1 cellular context compared by ENCODE assay signal in the genomic region with DNA sequence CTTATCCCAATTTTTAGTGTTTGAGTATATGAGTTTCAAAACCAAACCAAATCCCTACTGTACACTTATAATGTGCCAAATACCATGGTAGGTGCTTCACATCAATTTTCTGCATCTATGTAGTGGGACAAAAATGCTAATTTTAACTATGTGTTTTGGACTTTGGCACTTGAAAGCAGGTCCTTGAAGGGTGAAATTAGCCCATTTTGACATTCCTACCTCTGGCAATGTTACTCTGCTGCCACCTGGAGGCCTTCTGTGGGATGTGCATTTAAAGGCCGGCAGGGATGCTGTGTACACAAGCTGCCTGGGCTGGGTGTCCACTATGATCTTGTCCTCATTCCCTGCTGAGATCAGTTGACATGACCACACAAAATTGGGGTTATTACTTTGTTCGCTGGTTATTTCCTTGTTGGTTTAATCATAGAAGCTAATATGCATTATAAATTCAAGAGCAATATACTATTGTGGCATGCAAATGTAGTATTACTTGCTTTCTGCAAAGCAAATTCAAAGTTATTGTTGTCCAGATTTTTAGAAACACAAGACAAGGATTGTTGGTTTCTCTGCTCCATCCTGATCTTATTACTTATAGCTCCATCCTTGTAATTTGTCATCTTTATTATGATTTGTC.
A peak's percentile ranks its signal among the peaks of the same experiment; 100 is the strongest.
TF ChIP-seq lines count a peak whose summit lies in the region.

No MANE protein-coding gene starts in this region.

TF ChIP-seq in HepG2, 621 proteins besides CTCF, POLR2A, EP300 and RAD21 (continued from another document):
- TF ChIP-seq HNRNPL (IDR thresholded peaks at IDR 0.05; ENCODE audit: low read depth, low read length) = no peak
- no peak for TF ChIP-seq ZSCAN25 (CRISPR knock-in tag; IDR thresholded peaks at IDR 0.05)
- 0 out of 2 replicates have a peak, but pooled peaks have one; percentile 29 for TF ChIP-seq KDM1A (CRISPR knock-in tag; IDR thresholded peaks at IDR 0.05)
- TF ChIP-seq, protein P1, sequence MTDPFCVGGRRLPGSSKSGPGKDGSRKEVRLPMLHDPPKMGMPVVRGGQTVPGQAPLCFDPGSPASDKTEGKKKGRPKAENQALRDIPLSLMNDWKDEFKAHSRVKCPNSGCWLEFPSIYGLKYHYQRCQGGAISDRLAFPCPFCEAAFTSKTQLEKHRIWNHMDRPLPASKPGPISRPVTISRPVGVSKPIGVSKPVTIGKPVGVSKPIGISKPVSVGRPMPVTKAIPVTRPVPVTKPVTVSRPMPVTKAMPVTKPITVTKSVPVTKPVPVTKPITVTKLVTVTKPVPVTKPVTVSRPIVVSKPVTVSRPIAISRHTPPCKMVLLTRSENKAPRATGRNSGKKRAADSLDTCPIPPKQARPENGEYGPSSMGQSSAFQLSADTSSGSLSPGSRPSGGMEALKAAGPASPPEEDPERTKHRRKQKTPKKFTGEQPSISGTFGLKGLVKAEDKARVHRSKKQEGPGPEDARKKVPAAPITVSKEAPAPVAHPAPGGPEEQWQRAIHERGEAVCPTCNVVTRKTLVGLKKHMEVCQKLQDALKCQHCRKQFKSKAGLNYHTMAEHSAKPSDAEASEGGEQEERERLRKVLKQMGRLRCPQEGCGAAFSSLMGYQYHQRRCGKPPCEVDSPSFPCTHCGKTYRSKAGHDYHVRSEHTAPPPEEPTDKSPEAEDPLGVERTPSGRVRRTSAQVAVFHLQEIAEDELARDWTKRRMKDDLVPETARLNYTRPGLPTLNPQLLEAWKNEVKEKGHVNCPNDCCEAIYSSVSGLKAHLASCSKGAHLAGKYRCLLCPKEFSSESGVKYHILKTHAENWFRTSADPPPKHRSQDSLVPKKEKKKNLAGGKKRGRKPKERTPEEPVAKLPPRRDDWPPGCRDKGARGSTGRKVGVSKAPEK (CRISPR knock-in tag; IDR thresholded peaks at IDR 0.05; ENCODE audit: borderline replicate concordance) = no peak
- peak; percentile 77 for TF ChIP-seq SALL1 (CRISPR knock-in tag; IDR thresholded peaks at IDR 0.05)
- TF ChIP-seq ZNF232 (CRISPR knock-in tag; IDR thresholded peaks at IDR 0.05; ENCODE audit: borderline replicate concordance) = no peak
- TF ChIP-seq, protein P2, sequence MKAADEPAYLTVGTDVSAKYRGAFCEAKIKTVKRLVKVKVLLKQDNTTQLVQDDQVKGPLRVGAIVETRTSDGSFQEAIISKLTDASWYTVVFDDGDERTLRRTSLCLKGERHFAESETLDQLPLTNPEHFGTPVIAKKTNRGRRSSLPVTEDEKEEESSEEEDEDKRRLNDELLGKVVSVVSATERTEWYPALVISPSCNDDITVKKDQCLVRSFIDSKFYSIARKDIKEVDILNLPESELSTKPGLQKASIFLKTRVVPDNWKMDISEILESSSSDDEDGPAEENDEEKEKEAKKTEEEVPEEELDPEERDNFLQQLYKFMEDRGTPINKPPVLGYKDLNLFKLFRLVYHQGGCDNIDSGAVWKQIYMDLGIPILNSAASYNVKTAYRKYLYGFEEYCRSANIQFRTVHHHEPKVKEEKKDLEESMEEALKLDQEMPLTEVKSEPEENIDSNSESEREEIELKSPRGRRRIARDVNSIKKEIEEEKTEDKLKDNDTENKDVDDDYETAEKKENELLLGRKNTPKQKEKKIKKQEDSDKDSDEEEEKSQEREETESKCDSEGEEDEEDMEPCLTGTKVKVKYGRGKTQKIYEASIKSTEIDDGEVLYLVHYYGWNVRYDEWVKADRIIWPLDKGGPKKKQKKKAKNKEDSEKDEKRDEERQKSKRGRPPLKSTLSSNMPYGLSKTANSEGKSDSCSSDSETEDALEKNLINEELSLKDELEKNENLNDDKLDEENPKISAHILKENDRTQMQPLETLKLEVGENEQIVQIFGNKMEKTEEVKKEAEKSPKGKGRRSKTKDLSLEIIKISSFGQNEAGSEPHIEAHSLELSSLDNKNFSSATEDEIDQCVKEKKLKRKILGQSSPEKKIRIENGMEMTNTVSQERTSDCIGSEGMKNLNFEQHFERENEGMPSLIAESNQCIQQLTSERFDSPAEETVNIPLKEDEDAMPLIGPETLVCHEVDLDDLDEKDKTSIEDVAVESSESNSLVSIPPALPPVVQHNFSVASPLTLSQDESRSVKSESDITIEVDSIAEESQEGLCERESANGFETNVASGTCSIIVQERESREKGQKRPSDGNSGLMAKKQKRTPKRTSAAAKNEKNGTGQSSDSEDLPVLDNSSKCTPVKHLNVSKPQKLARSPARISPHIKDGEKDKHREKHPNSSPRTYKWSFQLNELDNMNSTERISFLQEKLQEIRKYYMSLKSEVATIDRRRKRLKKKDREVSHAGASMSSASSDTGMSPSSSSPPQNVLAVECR (CRISPR knock-in tag; IDR thresholded peaks at IDR 0.05; ENCODE audit: borderline replicate concordance) = peak; percentile 18; the same call in 1 of the 2 replicates
- peak; percentile 94 for TF ChIP-seq HNF4A (CRISPR knock-in tag; IDR thresholded peaks at IDR 0.05)
- no peak for TF ChIP-seq ZNF558 (CRISPR knock-in tag; IDR thresholded peaks at IDR 0.05; ENCODE audit: borderline replicate concordance)
- TF ChIP-seq ZNF205 (CRISPR knock-in tag; IDR thresholded peaks at IDR 0.05) = 0 out of 2 replicates have a peak, but pooled peaks have one; percentile 34
- TF ChIP-seq FOSL2 (CRISPR knock-in tag; IDR thresholded peaks at IDR 0.05) = peak; percentile 50; the same call in 1 of the 2 replicates
- TF ChIP-seq ZNF563 (CRISPR knock-in tag; IDR thresholded peaks at IDR 0.05) = no peak
- TF ChIP-seq NFIB (CRISPR knock-in tag; IDR thresholded peaks at IDR 0.05; ENCODE audit: borderline replicate concordance) = no peak
- TF ChIP-seq ELF4 (CRISPR knock-in tag; IDR thresholded peaks at IDR 0.05; ENCODE audit: borderline replicate concordance) = no peak
- TF ChIP-seq, protein P3, sequence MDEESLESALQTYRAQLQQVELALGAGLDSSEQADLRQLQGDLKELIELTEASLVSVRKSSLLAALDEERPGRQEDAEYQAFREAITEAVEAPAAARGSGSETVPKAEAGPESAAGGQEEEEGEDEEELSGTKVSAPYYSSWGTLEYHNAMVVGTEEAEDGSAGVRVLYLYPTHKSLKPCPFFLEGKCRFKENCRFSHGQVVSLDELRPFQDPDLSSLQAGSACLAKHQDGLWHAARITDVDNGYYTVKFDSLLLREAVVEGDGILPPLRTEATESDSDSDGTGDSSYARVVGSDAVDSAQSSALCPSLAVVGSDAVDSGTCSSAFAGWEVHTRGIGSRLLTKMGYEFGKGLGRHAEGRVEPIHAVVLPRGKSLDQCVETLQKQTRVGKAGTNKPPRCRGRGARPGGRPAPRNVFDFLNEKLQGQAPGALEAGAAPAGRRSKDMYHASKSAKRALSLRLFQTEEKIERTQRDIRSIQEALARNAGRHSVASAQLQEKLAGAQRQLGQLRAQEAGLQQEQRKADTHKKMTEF (CRISPR knock-in tag; IDR thresholded peaks at IDR 0.05) = peak; percentile 67
- TF ChIP-seq, protein P4, sequence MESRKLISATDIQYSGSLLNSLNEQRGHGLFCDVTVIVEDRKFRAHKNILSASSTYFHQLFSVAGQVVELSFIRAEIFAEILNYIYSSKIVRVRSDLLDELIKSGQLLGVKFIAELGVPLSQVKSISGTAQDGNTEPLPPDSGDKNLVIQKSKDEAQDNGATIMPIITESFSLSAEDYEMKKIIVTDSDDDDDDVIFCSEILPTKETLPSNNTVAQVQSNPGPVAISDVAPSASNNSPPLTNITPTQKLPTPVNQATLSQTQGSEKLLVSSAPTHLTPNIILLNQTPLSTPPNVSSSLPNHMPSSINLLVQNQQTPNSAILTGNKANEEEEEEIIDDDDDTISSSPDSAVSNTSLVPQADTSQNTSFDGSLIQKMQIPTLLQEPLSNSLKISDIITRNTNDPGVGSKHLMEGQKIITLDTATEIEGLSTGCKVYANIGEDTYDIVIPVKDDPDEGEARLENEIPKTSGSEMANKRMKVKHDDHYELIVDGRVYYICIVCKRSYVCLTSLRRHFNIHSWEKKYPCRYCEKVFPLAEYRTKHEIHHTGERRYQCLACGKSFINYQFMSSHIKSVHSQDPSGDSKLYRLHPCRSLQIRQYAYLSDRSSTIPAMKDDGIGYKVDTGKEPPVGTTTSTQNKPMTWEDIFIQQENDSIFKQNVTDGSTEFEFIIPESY (CRISPR knock-in tag; IDR thresholded peaks at IDR 0.05) = 0 out of 2 replicates have a peak, but pooled peaks have one; percentile 47
- TF ChIP-seq, protein P5, sequence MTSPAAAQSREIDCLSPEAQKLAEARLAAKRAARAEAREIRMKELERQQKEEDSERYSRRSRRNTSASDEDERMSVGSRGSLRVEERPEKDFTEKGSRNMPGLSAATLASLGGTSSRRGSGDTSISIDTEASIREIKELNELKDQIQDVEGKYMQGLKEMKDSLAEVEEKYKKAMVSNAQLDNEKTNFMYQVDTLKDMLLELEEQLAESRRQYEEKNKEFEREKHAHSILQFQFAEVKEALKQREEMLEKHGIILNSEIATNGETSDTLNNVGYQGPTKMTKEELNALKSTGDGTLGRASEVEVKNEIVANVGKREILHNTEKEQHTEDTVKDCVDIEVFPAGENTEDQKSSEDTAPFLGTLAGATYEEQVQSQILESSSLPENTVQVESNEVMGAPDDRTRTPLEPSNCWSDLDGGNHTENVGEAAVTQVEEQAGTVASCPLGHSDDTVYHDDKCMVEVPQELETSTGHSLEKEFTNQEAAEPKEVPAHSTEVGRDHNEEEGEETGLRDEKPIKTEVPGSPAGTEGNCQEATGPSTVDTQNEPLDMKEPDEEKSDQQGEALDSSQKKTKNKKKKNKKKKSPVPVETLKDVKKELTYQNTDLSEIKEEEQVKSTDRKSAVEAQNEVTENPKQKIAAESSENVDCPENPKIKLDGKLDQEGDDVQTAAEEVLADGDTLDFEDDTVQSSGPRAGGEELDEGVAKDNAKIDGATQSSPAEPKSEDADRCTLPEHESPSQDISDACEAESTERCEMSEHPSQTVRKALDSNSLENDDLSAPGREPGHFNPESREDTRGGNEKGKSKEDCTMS (CRISPR knock-in tag; conservative IDR thresholded peaks at IDR 0.05) = no peak
